ENCODE assay signal across 27 cellular contexts in the genomic region with DNA sequence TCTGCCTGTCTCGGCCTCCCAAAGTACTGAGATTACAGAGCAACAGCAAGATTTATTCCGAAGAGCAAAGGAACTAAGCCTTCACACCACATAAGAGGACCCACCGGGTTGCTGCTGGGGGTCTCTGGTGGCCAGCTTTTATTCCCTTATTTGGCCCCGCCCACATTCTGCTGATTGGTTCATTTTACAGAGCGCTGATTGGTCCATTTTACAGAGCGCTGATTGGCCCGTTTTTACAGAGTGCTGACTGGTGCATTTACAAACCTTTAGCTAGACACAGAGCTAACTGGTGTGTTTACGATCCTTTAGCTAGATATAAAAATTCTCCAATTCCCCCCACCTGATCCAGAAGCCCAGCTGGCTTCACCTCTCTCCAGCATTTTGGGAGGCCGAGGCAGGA.
"Had no signal": no experiment of that assay in that cellular context is flagged by ENCODE, and none has a peak within 500 bp of the region (broad histone marks: within the 10 kb centered on the region; RNA-seq: fewer than 3 reads in every experiment).

No MANE protein-coding gene starts in this region.

- H3K27me3 ChIP-seq: left lung, pancreas, right atrium auricular region, right lobe of liver, thyroid gland, transverse colon, upper lobe of left lung, vagina had no signal

- DNase-seq: hypothalamus; immature natural killer cell; kidney; left colon; left lung; lower lobe of right lung; mammary epithelial cell; mesenchymal stem cell; naive thymus-derived CD8-positive, alpha-beta T cell; nucleus accumbens; pancreas; stimulated activated CD4-positive, alpha-beta T cell treated with anti-CD3 and anti-CD28 coated beads, Interleukin-1b, Interleukin-23, amount 100 ng/mL, for 48 hours; stimulated activated CD4-positive, alpha-beta T cell treated with anti-CD3 and anti-CD28 coated beads, Interleukin-2, amount 100 ng/mL, for 48 hours; stimulated activated CD4-positive, alpha-beta T cell treated with anti-CD3 and anti-CD28 coated beads, Interleukin-4, amount 100 ng/mL, for 4 hours; stimulated activated CD8-positive, alpha-beta memory T cell treated with anti-CD3 and anti-CD28 coated beads, Interleukin-4, amount 100 ng/mL, for 48 hours; stimulated activated naive CD4-positive, alpha-beta T cell treated with Interleukin-2 at 50 U/mL for 16 hours; stimulated activated naive CD8-positive, alpha-beta T cell treated with anti-CD3 and anti-CD28 coated beads, Interleukin-15, amount 100 ng/mL, for 72 hours; substantia nigra; thyroid gland; transverse colon; upper lobe of left lung had no signal

- ATAC-seq: left colon; left lung; lower lobe of right lung; naive thymus-derived CD8-positive, alpha-beta T cell; pancreas; right lobe of liver; stimulated activated memory B cell treated with anti-CD40 and anti-IgM and Interleukin-4, amounts not matched to agents 10 μg/mL and 1 μg/mL and 100 μg/mL, for 72 hours; stimulated activated naive CD8-positive, alpha-beta T cell treated with anti-CD3 and anti-CD28 coated beads, Interleukin-15, amount 100 ng/mL, for 72 hours had no signal

- H3K36me3 ChIP-seq: left lung, lower lobe of right lung, pancreas, right atrium auricular region, right lobe of liver, thyroid gland, transverse colon, upper lobe of left lung, vagina had no signal

- H3K4me3 ChIP-seq: left lung, lower lobe of right lung, pancreas, right atrium auricular region, right lobe of liver, smooth muscle cell, thyroid gland, transverse colon, upper lobe of left lung, vagina had no signal

- H3K4me2 ChIP-seq: smooth muscle cell had no signal

- H3K4me1 ChIP-seq: left lung, lower lobe of right lung, pancreas, right atrium auricular region, right lobe of liver, thyroid gland, transverse colon, upper lobe of left lung, vagina had no signal

- FAIRE-seq: islet of Langerhans, kidney, pancreas had no signal

- H3K9me3 ChIP-seq: left lung, lower lobe of right lung, pancreas, right atrium auricular region, right lobe of liver, thyroid gland, transverse colon, upper lobe of left lung, vagina had no signal

- H3K27ac ChIP-seq: left lung, lower lobe of right lung, pancreas, right atrium auricular region, right lobe of liver, thyroid gland, transverse colon, upper lobe of left lung, vagina had no signal
